ENCODE assay signal across 30 cellular contexts in the genomic region with DNA sequence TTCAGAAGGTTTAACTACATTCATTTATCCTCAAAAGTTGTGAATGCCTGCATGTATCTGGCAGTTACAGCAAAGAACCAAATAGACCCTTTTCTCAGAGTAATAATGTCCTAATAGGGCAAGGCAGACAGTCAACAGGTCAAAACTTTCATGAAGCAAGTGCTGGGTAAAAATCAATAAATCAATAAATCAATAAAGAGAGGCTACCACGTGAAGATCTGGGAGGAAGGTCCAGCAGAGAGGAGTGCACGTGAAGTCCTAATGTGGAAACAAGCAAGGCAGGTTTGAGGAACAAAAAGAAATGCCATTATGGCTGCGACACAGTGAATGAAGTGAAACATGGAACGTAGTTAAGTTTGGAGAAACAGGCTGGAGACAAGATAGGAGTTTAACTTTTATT. TPM values are rescaled to one million over a fixed set of nuclear protein-coding genes. Genes with fewer than 3 reads are reported as not detected.
"Had no signal": no experiment of that assay in that cellular context is flagged by ENCODE, and none has a peak within 500 bp of the region (broad histone marks: within the 10 kb centered on the region; RNA-seq: fewer than 3 reads in every experiment).

No MANE protein-coding gene starts in this region.

- ATAC-seq: stimulated activated effector memory CD8-positive, alpha-beta T cell treated with anti-CD3 and anti-CD28 coated beads, Interleukin-12 subunit alpha, Interleukin-12 subunit beta, amount 100 ng/mL, for 72 hours; stimulated activated memory B cell treated with anti-CD40 and anti-IgM and Interleukin-4, amounts not matched to agents 10 μg/mL and 1 μg/mL and 100 μg/mL, for 72 hours; stimulated activated naive B cell treated with anti-CD40 and anti-IgM and Interleukin-4, amounts not matched to agents 10 μg/mL and 1 μg/mL and 100 μg/mL, for 72 hours; stimulated activated naive CD8-positive, alpha-beta T cell treated with anti-CD3 and anti-CD28 coated beads, Interleukin-15, amount 100 ng/mL, for 72 hours; stimulated activated naive CD8-positive, alpha-beta T cell treated with anti-CD3 and anti-CD28 coated beads, Interleukin-15, Interleukin-2, amounts not matched to agents 100 U/mL and 50 U/mL, for 24 hours; upper lobe of right lung had no signal

- H3K4me3 ChIP-seq: stomach, suprapubic skin, testis, thoracic aorta, thyroid gland, tibial artery, tibial nerve, transverse colon, upper lobe of left lung, upper lobe of right lung, uterus, vagina had no signal

- DNase-seq: stimulated activated CD4-positive, alpha-beta T cell treated with anti-CD3 and anti-CD28 coated beads, Interleukin-2, amount 100 ng/mL, for 48 hours; stimulated activated CD4-positive, alpha-beta T cell treated with anti-CD3 and anti-CD28 coated beads, Interleukin-4, amount 100 ng/mL, for 1 hour; stimulated activated CD4-positive, alpha-beta T cell treated with anti-CD3 and anti-CD28 coated beads, Interleukin-4, amount 100 ng/mL, for 24 hours; stimulated activated CD4-positive, alpha-beta T cell treated with anti-CD3 and anti-CD28 coated beads, Interleukin-4, amount 100 ng/mL, for 4 hours; stimulated activated CD8-positive, alpha-beta memory T cell treated with anti-CD3 and anti-CD28 coated beads, Interleukin-4, amount 100 ng/mL, for 48 hours; stimulated activated naive B cell treated with anti-CD40 and anti-IgM and Interleukin-4, amounts not matched to agents 10 μg/mL and 1 μg/mL and 100 μg/mL, for 72 hours; stimulated activated naive CD4-positive, alpha-beta T cell; stimulated activated naive CD4-positive, alpha-beta T cell treated with Interleukin-2 at 50 U/mL for 16 hours; stimulated activated naive CD8-positive, alpha-beta T cell treated with anti-CD3 and anti-CD28 coated beads, Interleukin-15, amount 100 ng/mL, for 72 hours; stimulated activated naive CD8-positive, alpha-beta T cell treated with anti-CD3 and anti-CD28 coated beads, Interleukin-15, Interleukin-2, amounts not matched to agents 100 U/mL and 50 U/mL, for 24 hours; stomach; substantia nigra; testis; thyroid gland; tibial artery; transverse colon; trophoblast cell; upper lobe of left lung; upper lobe of right lung; uterus had no signal

- H3K27ac ChIP-seq: stomach, suprapubic skin, testis, thoracic aorta, thyroid gland, tibial artery, tibial nerve, transverse colon, upper lobe of left lung, upper lobe of right lung, uterus, vagina had no signal

- H3K9me3 ChIP-seq: testis, thoracic aorta, thyroid gland, tibial artery, upper lobe of right lung, uterus, vagina had no signal

- H3K36me3 ChIP-seq: suprapubic skin, thoracic aorta, thyroid gland, tibial artery, transverse colon, upper lobe of left lung, upper lobe of right lung, uterus, vagina had no signal

- H3K4me1 ChIP-seq: stomach, suprapubic skin, testis, thyroid gland, tibial artery, tibial nerve, transverse colon, upper lobe of left lung, upper lobe of right lung, uterus, vagina had no signal

- H3K27me3 ChIP-seq: stomach, suprapubic skin, testis, thyroid gland, tibial artery, tibial nerve, transverse colon, upper lobe of left lung, upper lobe of right lung, uterus, vagina had no signal

- FAIRE-seq: urothelium cell line had no signal

RNA-seq across cellular contexts. Expression of gene C6orf118, which starts 36.3 kb away (rescaled TPM):
- total RNA-seq: subcutaneous adipose tissue, suprapubic skin, thoracic aorta, tibial nerve, transverse colon, upper lobe of right lung, ureter, urinary bladder, vagina had no signal
- polyA plus RNA-seq: urinary bladder had no signal
